Comparison of ENCODE assay signal across 17 cellular contexts in genomic region chr4:10371121-10371520, GRCh38.
DNase-seq lines count a peak whose midpoint lies in the region; ATAC-seq, FAIRE-seq and TF ChIP-seq lines count a peak whose summit lies in the region.
"Had no signal": no experiment of that assay in that cellular context is flagged by ENCODE, and none has a peak within 500 bp of the region (broad histone marks: within the 10 kb centered on the region; RNA-seq: fewer than 3 reads in every experiment).

No MANE protein-coding gene starts in this region.

- POLR2A ChIA-PET in CD8-positive, alpha-beta T cell (lab: Charles Lee), result no interaction called here

- no peaks in the 10 kb centered on the region for H3K4me1 ChIP-seq in astrocyte (ENCODE audit: insufficient read depth, low read length)
- peaks cover 14% of the 10 kb centered on the region for H3K4me1 ChIP-seq in foreskin keratinocyte
- no peaks in the 10 kb centered on the region for H3K4me1 ChIP-seq in smooth muscle cell (ENCODE audit: low read depth)
- H3K4me1 ChIP-seq in CD8-positive, alpha-beta T cell (ENCODE audit: insufficient read depth, low read length), result no peaks in the 10 kb centered on the region
- H3K4me1 ChIP-seq: HAP-1 had no signal

- no peak for TF ChIP-seq CTCF in astrocyte (IDR thresholded peaks at IDR 0.05; ENCODE audit: insufficient read depth, low read depth, low read length)
- TF ChIP-seq CTCF in foreskin keratinocyte (conservative IDR thresholded peaks at IDR 0.05), result no peak
- TF ChIP-seq CTCF in smooth muscle cell (IDR thresholded peaks at IDR 0.05; ENCODE audit: borderline replicate concordance, insufficient read depth, poor library complexity, severe bottlenecking), result no peak
- no peak for TF ChIP-seq CTCF in CD8-positive, alpha-beta T cell (IDR thresholded peaks at IDR 0.05)

- H3K36me3 ChIP-seq in astrocyte (ENCODE audit: insufficient read depth, low read length) (no peaks in the 10 kb centered on the region), smooth muscle cell (ENCODE audit: low read depth) (no peaks in the 10 kb centered on the region)
- H3K36me3 ChIP-seq in CD8-positive, alpha-beta T cell (ENCODE audit: insufficient read depth, low read length), result no peaks in the 10 kb centered on the region
- H3K36me3 ChIP-seq: HAP-1 had no signal

- H3K27ac ChIP-seq in astrocyte (ENCODE audit: low read depth, low read length) (no peak overlapping the region), foreskin keratinocyte (peak overlapping the region; percentile 83), smooth muscle cell (ENCODE audit: low read depth) (no peak overlapping the region)
- no peak overlapping the region for H3K27ac ChIP-seq in CD8-positive, alpha-beta T cell (ENCODE audit: low read depth, low read length)

- DNase-seq in astrocyte (ENCODE audit: low read depth) (no peak), foreskin keratinocyte (peak in 1 of 2 donors; percentile 67), smooth muscle cell (lab: John Stamatoyannopoulos, UW; ENCODE audit: unreplicated experiment) (no peak), EL (no peak), inferior parietal cortex (ENCODE audit: extremely low spot score) (no peak)
- no peak for DNase-seq in CD8-positive, alpha-beta T cell
- DNase-seq: C1 segment of cervical spinal cord; CD4-positive, alpha-beta memory T cell; DMS79; GF-D8; GOT3 had no signal

- H3K36me3 Mint-ChIP-seq in astrocyte (ENCODE audit: low read depth, unreplicated experiment), result no peaks in the 10 kb centered on the region
- no peaks in the 10 kb centered on the region for H3K36me3 Mint-ChIP-seq in CD8-positive, alpha-beta T cell
- H3K36me3 Mint-ChIP-seq: CD4-positive, alpha-beta memory T cell had no signal

- 73% methylated on average over 5 of the region's 5 CpGs for WGBS in smooth muscle cell (ENCODE audit: low lambda C conversion rate)

- peak overlapping the region; percentile 91 for H3K27ac Mint-ChIP-seq in astrocyte (ENCODE audit: unreplicated experiment)
- H3K27ac Mint-ChIP-seq in CD8-positive, alpha-beta T cell, result no peak overlapping the region
- H3K27ac Mint-ChIP-seq: CD4-positive, alpha-beta memory T cell had no signal

- H3K4me3 Mint-ChIP-seq in astrocyte (ENCODE audit: unreplicated experiment), result no peak overlapping the region
- no peak overlapping the region for H3K4me3 Mint-ChIP-seq in CD8-positive, alpha-beta T cell
- H3K4me3 Mint-ChIP-seq: CD4-positive, alpha-beta memory T cell; HFFc6 had no signal

- H3K27me3 Mint-ChIP-seq in astrocyte (ENCODE audit: low read depth, unreplicated experiment), result no peaks in the 10 kb centered on the region
- H3K27me3 Mint-ChIP-seq in CD8-positive, alpha-beta T cell (ENCODE audit: low read depth), result peaks cover 2% of the 10 kb centered on the region

- H3K9ac ChIP-seq in astrocyte (ENCODE audit: low read length) (no peak overlapping the region), smooth muscle cell (ENCODE audit: low read depth) (peak overlapping the region; percentile 45)

- H3K4me2 ChIP-seq in astrocyte (ENCODE audit: low read length) (no peak overlapping the region), smooth muscle cell (no peak overlapping the region)

- no peaks in the 10 kb centered on the region for H4K20me1 ChIP-seq in astrocyte (ENCODE audit: insufficient read depth, low read length)
- H4K20me1 ChIP-seq in smooth muscle cell (ENCODE audit: low read depth), result no peaks in the 10 kb centered on the region

- H3K79me2 ChIP-seq in astrocyte (ENCODE audit: insufficient read depth, low read length), result no peaks in the 10 kb centered on the region
- no peaks in the 10 kb centered on the region for H3K79me2 ChIP-seq in smooth muscle cell (ENCODE audit: low read depth)

- FAIRE-seq in astrocyte (lab: Jason Lieb, UNC), result no peak
- FAIRE-seq: GM12891, GM18507, H54 had no signal

- H3K9me3 ChIP-seq in astrocyte (ENCODE audit: insufficient read depth, low read depth, low read length) (no peaks in the 10 kb centered on the region), smooth muscle cell (replicated peaks; ENCODE audit: low read depth) (no peaks in the 10 kb centered on the region)
- H3K9me3 ChIP-seq in CD8-positive, alpha-beta T cell (ENCODE audit: low read length), result no peaks in the 10 kb centered on the region
- H3K9me3 ChIP-seq: Caco-2, HAP-1 had no signal

- H3K4me3 ChIP-seq in astrocyte (ENCODE audit: insufficient read depth, low read depth, low read length) (no peak overlapping the region), smooth muscle cell (no peak overlapping the region)
- no peak overlapping the region for H3K4me3 ChIP-seq in CD8-positive, alpha-beta T cell (ENCODE audit: low read depth, low read length)
- H3K4me3 ChIP-seq: HAP-1 had no signal

- H3K9me3 Mint-ChIP-seq in astrocyte (ENCODE audit: unreplicated experiment), result peaks cover 12% of the 10 kb centered on the region
- no peaks in the 10 kb centered on the region for H3K9me3 Mint-ChIP-seq in CD8-positive, alpha-beta T cell
- H3K9me3 Mint-ChIP-seq: HFFc6 had no signal

- peaks cover 33% of the 10 kb centered on the region for H3K4me1 Mint-ChIP-seq in astrocyte (ENCODE audit: low read depth, unreplicated experiment)
- no peaks in the 10 kb centered on the region for H3K4me1 Mint-ChIP-seq in CD8-positive, alpha-beta T cell (ENCODE audit: low read depth)
- H3K4me1 Mint-ChIP-seq: CD4-positive, alpha-beta memory T cell had no signal

- no peak for ATAC-seq in foreskin keratinocyte
- ATAC-seq in CD8-positive, alpha-beta T cell, result no peak

- H3F3A ChIP-seq in smooth muscle cell (ENCODE audit: low read depth), result peaks cover 4% of the 10 kb centered on the region

- H2AFZ ChIP-seq in astrocyte (ENCODE audit: low read depth, low read length) (no peak overlapping the region), smooth muscle cell (ENCODE audit: low read depth) (no peak overlapping the region)

- H3K27me3 ChIP-seq in astrocyte (ENCODE audit: insufficient read depth, low read length) (no peaks in the 10 kb centered on the region), foreskin keratinocyte (no peaks in the 10 kb centered on the region), smooth muscle cell (ENCODE audit: low read depth) (no peaks in the 10 kb centered on the region)
- no peaks in the 10 kb centered on the region for H3K27me3 ChIP-seq in CD8-positive, alpha-beta T cell (ENCODE audit: insufficient read depth, low read length)

- CTCF ChIA-PET in CD8-positive, alpha-beta T cell (lab: Charles Lee), result no interaction called here

- intact Hi-C loops in CD8-positive, alpha-beta T cell (cut with DNase I, micrococcal nuclease), result no loop called here
